In the genomic region with DNA sequence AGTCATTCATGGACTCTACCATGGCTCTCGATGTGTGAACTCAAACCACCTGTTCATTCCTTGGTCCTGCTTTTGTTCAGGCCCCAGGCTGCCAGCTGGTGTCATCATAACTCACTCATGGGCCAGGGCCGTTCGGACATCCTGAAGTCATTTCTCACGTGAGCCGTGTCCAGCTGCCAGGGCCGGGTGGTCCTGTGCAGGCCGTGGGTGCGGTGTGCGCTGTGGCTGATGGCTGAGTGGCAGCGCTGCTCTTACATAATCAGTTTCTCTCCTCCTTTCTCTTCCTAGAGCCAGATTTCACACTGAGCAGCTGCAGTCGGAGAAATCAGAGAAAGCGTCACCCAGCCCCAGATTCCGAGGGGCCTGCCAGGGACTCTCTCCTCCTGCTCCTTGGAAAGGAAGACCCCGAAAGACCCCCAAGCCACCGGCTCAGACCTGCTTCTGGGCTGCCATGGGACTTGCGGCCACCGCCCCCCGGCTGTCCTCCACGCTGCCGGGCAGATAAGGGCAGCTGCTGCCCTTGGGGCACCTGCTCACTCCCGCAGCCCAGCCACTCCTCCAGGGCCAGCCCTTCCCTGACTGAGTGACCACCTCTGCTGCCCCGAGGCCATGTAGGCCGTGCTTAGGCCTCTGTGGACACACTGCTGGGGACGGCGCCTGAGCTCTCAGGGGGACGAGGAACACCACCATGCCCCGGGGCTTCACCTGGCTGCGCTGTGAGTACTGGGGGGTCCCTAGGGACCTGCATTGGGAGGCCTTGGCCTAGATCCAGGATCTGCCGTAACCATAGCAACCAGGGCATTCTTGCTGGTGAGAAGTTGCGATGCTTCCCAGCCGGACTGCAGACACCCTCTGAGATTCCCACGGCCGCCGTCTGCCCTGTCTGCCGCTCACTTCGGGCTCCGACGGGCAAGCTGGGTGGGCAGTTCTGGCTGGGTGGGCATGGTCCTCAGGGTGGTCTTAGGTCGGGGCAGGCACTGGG, we compare ENCODE assay signal across 12 cellular contexts. TPM values are rescaled to one million over a fixed set of nuclear protein-coding genes. Genes with fewer than 3 reads are reported as not detected.
DNase-seq lines count a peak whose midpoint lies in the region; ATAC-seq and TF ChIP-seq lines count a peak whose summit lies in the region.
"Had no signal": no experiment of that assay in that cellular context is flagged by ENCODE, and none has a peak within 500 bp of the region (broad histone marks: within the 10 kb centered on the region; RNA-seq: fewer than 3 reads in every experiment).

A gene (plus strand): TSS at position 300 of the 982 bp plus-strand sequence. CDS start 389 bp downstream, at position 689.

- H3K36me3 ChIP-seq in heart right ventricle (no peaks in the 10 kb centered on the region), sigmoid colon (no peaks in the 10 kb centered on the region)

- H3K4me3 ChIP-seq in heart right ventricle, result peak within 1 kb of the TSS in 6 of 10 donors; percentile 5 to 33 (median 26)
- peak within 1 kb of the TSS in 1 of 4 donors; percentile 2 for H3K4me3 ChIP-seq in sigmoid colon

- DNase-seq in HEK293T (ENCODE audit: extremely low spot score) (peak; percentile 6), SK-N-DZ (ENCODE audit: low spot score) (peak; percentile 77), heart right ventricle (no peak), sigmoid colon (peak; percentile 77), HPDE6-E6E7 (ENCODE audit: extremely low spot score) (no peak), medulla oblongata (ENCODE audit: extremely low spot score) (no peak), ACHN (no peak)
- DNase-seq: activated CD4-positive, CD25-positive, alpha-beta regulatory T cell treated with anti-CD3 and anti-CD28 coated beads, Interleukin-2, amount 50 U/mL, for 72 hours; activated naive CD4-positive, alpha-beta T cell treated with anti-CD3 and anti-CD28 coated beads, Interleukin-2, amount 10 ng/mL, durations not matched to agents 7 days and 5 days; DND-41 had no signal

- TF ChIP-seq CTCF in heart right ventricle (IDR thresholded peaks at IDR 0.05), result no peak
- TF ChIP-seq CTCF in sigmoid colon (IDR thresholded peaks at IDR 0.05), result no peak

- H3K9me3 ChIP-seq in heart right ventricle (no peaks in the 10 kb centered on the region), sigmoid colon (no peaks in the 10 kb centered on the region)

- ATAC-seq in heart right ventricle, result peak; percentile 32 to 73 (median 62)
- no peak for ATAC-seq in GM18511 (IDR thresholded peaks at IDR 0.05; ENCODE audit: unreplicated experiment)

- in situ Hi-C loops in ACHN (cut with HindIII; ENCODE audit: low pct_ligation_motif_present, low pct_unique_long_range_greater_than_20kb, low sequenced_read_pairs), result no loop called here

- peaks cover 0 to 18% (median 4%) of the 10 kb centered on the region in 9 donors for H3K4me1 ChIP-seq in heart right ventricle
- peaks cover 0 to 6% (median 0%) of the 10 kb centered on the region in 4 donors for H3K4me1 ChIP-seq in sigmoid colon

- no peak for TF ChIP-seq EP300 in sigmoid colon (IDR thresholded peaks at IDR 0.05)

- H3K27ac ChIP-seq in heart right ventricle (peak within 1 kb of the TSS in 7 of 10 donors; percentile 9 to 63 (median 40)), sigmoid colon (peak within 1 kb of the TSS; percentile 7 to 65 (median 50))
- H3K27ac ChIP-seq: KMS-11 had no signal

- intact Hi-C loops in heart right ventricle (cut with DNase I) (loop anchor here in 1 of 10 donors (10.0 kb wide), 1 partner anchor 112 kb away; no protein-coding TSS in a partner anchor), sigmoid colon (cut with DNase I) (no loop called here)

- WGBS in heart right ventricle, 2 donors, result 70 to 74% methylated on average over 39 of the region's 39 CpGs
- WGBS in sigmoid colon, 2 donors, result 86 to 87% methylated on average over 39 of the region's 39 CpGs

- CTCF ChIA-PET in HEK293T (lab: Yijun Ruan, JAX), result no interaction called here

- H3K27me3 ChIP-seq in heart right ventricle (no peaks in the 10 kb centered on the region), sigmoid colon (no peaks in the 10 kb centered on the region)

- POLR2A ChIA-PET in HEK293T (lab: Yijun Ruan, JAX), result interaction anchor here (1.1 kb wide), 1 partner anchor 122 kb away, joined by 3 read pairs; no protein-coding TSS in a partner anchor

- TF ChIP-seq POLR2A in sigmoid colon (IDR thresholded peaks at IDR 0.05), result no peak

TF ChIP-seq in HEK293T, 16 proteins besides CTCF, POLR2A, EP300 and RAD21:
- TF ChIP-seq ARNT (IDR thresholded peaks at IDR 0.05) (no peak), SUZ12 (IDR thresholded peaks at IDR 0.05) (no peak), SP1 (IDR thresholded peaks at IDR 0.05) (no peak), ZNF384 (IDR thresholded peaks at IDR 0.05) (no peak), TARDBP (IDR thresholded peaks at IDR 0.05) (no peak), L3MBTL2 (conservative IDR thresholded peaks at IDR 0.05) (no peak), FOXA1 (IDR thresholded peaks at IDR 0.05) (no peak), NFRKB (IDR thresholded peaks at IDR 0.05) (no peak), HDGF (IDR thresholded peaks at IDR 0.05; ENCODE audit: borderline replicate concordance) (no peak), CTBP1 (IDR thresholded peaks at IDR 0.05; ENCODE audit: borderline replicate concordance) (no peak), LEF1 (IDR thresholded peaks at IDR 0.05; ENCODE audit: borderline replicate concordance) (no peak), FOXK2 (IDR thresholded peaks at IDR 0.05) (no peak), BHLHE40 (IDR thresholded peaks at IDR 0.05; ENCODE audit: borderline replicate concordance) (no peak), ELF4 (IDR thresholded peaks at IDR 0.05) (no peak)
- TF ChIP-seq, protein P1, sequence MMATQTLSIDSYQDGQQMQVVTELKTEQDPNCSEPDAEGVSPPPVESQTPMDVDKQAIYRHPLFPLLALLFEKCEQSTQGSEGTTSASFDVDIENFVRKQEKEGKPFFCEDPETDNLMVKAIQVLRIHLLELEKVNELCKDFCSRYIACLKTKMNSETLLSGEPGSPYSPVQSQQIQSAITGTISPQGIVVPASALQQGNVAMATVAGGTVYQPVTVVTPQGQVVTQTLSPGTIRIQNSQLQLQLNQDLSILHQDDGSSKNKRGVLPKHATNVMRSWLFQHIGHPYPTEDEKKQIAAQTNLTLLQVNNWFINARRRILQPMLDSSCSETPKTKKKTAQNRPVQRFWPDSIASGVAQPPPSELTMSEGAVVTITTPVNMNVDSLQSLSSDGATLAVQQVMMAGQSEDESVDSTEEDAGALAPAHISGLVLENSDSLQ (IDR thresholded peaks at IDR 0.05), result no peak

RNA-seq across cellular contexts. Expression of the gene that starts here (rescaled TPM):
- polyA plus RNA-seq in SK-N-DZ (2014; cell fraction: cytosol; rRNA removed), result 1.2 TPM in 1 of 2 replicates, not detected in the other
- not detected in 2 replicates for polyA plus RNA-seq in SK-N-DZ (2014; cell fraction: nucleus; rRNA removed)
- total RNA-seq in heart right ventricle (1 to 10 TPM in 8 of 10 donors, under 1 TPM in 2; 0.37 to 4.4 (median 2.1) TPM), sigmoid colon (1 to 10 TPM in 3 of 4 donors, not detected in 1; 3.6 to 5.4 (median 4.6) TPM)
- polyA plus RNA-seq in heart right ventricle (1 to 10 TPM in 1 of 2 donors, under 1 TPM in 1; 0.72 to 2.7 TPM), sigmoid colon (1 to 10 TPM in 2 of 3 donors, not detected in 1; 1.8 to 5.5 TPM)

Comparison
In these comparisons a context has a peak if more than half of its experiments do, and no peak if none do; other contexts are left out.
1. DNase-seq: peak in HEK293T (single experiment), SK-N-DZ (single experiment) and sigmoid colon (single experiment); none in heart right ventricle (0 of 2), HPDE6-E6E7 (single experiment), medulla oblongata (single experiment) and ACHN (single experiment).